41 cellular contexts compared by ENCODE assay signal in the genomic region with DNA sequence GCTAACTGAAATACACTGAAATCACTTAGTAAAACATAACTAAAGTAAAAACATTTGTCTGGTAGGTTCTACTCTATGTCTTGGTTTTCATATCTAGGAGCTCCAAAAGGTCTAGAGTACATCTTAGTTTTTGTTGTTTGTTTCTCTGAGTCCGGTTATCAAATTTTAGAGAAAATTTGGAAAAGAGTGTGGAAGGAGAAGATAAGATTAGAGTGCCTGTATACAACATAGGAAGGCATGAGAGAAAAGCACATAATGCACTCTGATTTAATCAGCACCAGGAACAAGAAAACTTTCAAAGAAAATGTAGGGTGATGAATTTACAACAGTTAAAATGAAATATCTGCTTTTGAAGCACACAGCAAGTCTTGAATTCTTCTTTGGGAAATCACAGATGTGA.
"Had no signal": no experiment of that assay in that cellular context is flagged by ENCODE, and none has a peak within 500 bp of the region (broad histone marks: within the 10 kb centered on the region; RNA-seq: fewer than 3 reads in every experiment).

No MANE protein-coding gene starts in this region.

- H3K4me3 ChIP-seq: adrenal gland, body of pancreas, cardiac muscle cell had no signal

- H3K27me3 ChIP-seq: adrenal gland, body of pancreas, cardiac muscle cell had no signal

- H3K27me3 Mint-ChIP-seq: activated CD4-positive, alpha-beta memory T cell treated with anti-CD3 and anti-CD28 coated beads, Interleukin-2, amount 10 ng/mL, durations not matched to agents 7 days and 5 days; activated CD4-positive, alpha-beta T cell treated with anti-CD3 and anti-CD28 coated beads for 36 hours; activated CD4-positive, alpha-beta T cell treated with anti-CD3 and anti-CD28 coated beads, Interleukin-2, amount 10 ng/mL, durations not matched to agents 7 days and 5 days; activated CD8-positive, alpha-beta memory T cell treated with anti-CD3 and anti-CD28 coated beads, Interleukin-2, amount 10 ng/mL, durations not matched to agents 7 days and 5 days; activated naive CD8-positive, alpha-beta T cell treated with anti-CD3 and anti-CD28 coated beads for 36 hours; activated T-helper 17 cell treated with anti-CD3 and anti-CD28 coated beads, Interleukin-2, amount 50 U/mL, for 72 hours; central memory CD8-positive, alpha-beta T cell had no signal

- H3K9me3 Mint-ChIP-seq: activated CD4-positive, alpha-beta T cell treated with anti-CD3 and anti-CD28 coated beads, Interleukin-2, amount 10 ng/mL, durations not matched to agents 7 days and 5 days; activated T-helper 1 cell treated with anti-CD3 and anti-CD28 coated beads, Interleukin-12 subunit alpha, Interleukin-12 subunit beta, Interleukin-2, Interleukin-4 antibody, amounts not matched to agents 30 ng/mL and 10 ng/mL and 1 ng/mL, durations not matched to agents 14 hours and 24 hours and 36 hours; T-helper 1 cell treated with Interleukin-12 subunit alpha and Interleukin-12 subunit beta and Interleukin-4 antibody, amounts not matched to agents 30 μg/mL and 1 μg/mL, for 36 hours; T-helper 2 cell treated with Interferon-gamma antibody and Interleukin-4, amounts not matched to agents 5 μg/mL and 100 μg/mL, for 36 hours had no signal

- H3K4me1 ChIP-seq: adrenal gland, body of pancreas had no signal

- H3K27ac Mint-ChIP-seq: activated CD4-positive, alpha-beta memory T cell treated with anti-CD3 and anti-CD28 coated beads, Interleukin-2, amount 10 ng/mL, durations not matched to agents 7 days and 5 days; activated CD4-positive, alpha-beta T cell treated with anti-CD3 and anti-CD28 coated beads for 36 hours; activated CD4-positive, alpha-beta T cell treated with anti-CD3 and anti-CD28 coated beads, Interleukin-2, amount 10 ng/mL, durations not matched to agents 7 days and 5 days; activated CD8-positive, alpha-beta memory T cell treated with anti-CD3 and anti-CD28 coated beads, Interleukin-2, amount 10 ng/mL, durations not matched to agents 7 days and 5 days; activated CD8-positive, alpha-beta T cell treated with anti-CD3 and anti-CD28 coated beads, Interleukin-2, amount 10 ng/mL, durations not matched to agents 7 days and 5 days; activated naive CD4-positive, alpha-beta T cell treated with anti-CD3 and anti-CD28 coated beads for 36 hours; activated naive CD4-positive, alpha-beta T cell treated with anti-CD3 and anti-CD28 coated beads, Interleukin-2, amount 50 U/mL, for 72 hours; activated naive CD8-positive, alpha-beta T cell treated with anti-CD3 and anti-CD28 coated beads for 36 hours; activated T-cell treated with anti-CD3 and anti-CD28 coated beads, Interleukin-2, amount 50 U/mL, for 72 hours; activated T-helper 1 cell treated with anti-CD3 and anti-CD28 coated beads, Interleukin-12 subunit alpha, Interleukin-12 subunit beta, Interleukin-2, Interleukin-4 antibody, amounts not matched to agents 30 ng/mL and 10 ng/mL and 1 ng/mL, durations not matched to agents 14 hours and 24 hours and 36 hours; activated T-helper 17 cell treated with anti-CD3 and anti-CD28 coated beads, Interleukin-2, amount 50 U/mL, for 72 hours; T-helper 1 cell treated with Interleukin-12 subunit alpha and Interleukin-12 subunit beta and Interleukin-4 antibody, amounts not matched to agents 30 μg/mL and 1 μg/mL, for 36 hours; T-helper 2 cell treated with Interferon-gamma antibody and Interleukin-4, amounts not matched to agents 5 μg/mL and 100 μg/mL, for 36 hours; WTC11 had no signal

- ATAC-seq: activated CD4-positive, alpha-beta T cell treated with anti-CD3 and anti-CD28 coated beads for 36 hours; activated CD4-positive, CD25-positive, alpha-beta regulatory T cell treated with anti-CD3 and anti-CD28 coated beads, Interleukin-2, amount 50 U/mL, for 24 hours; activated CD8-positive, alpha-beta memory T cell treated with anti-CD3 and anti-CD28 coated beads, Interleukin-2, amount 10 ng/mL, durations not matched to agents 7 days and 5 days; activated CD8-positive, alpha-beta T cell treated with anti-CD3 and anti-CD28 coated beads, Interleukin-2, amount 10 ng/mL, durations not matched to agents 7 days and 5 days; activated naive CD4-positive, alpha-beta T cell treated with anti-CD3 and anti-CD28 coated beads, Interleukin-2, amount 50 U/mL, for 72 hours; activated T-cell treated with anti-CD3 and anti-CD28 coated beads, Interleukin-2, amount 50 U/mL, for 4 hours; activated T-cell treated with anti-CD3 and anti-CD28 coated beads, Interleukin-2, amount 50 U/mL, for 72 hours; activated T-helper 17 cell treated with anti-CD3 and anti-CD28 coated beads, Interleukin-2, amount 50 U/mL, for 72 hours; body of pancreas; WTC11 had no signal

- DNase-seq: activated CD4-positive, alpha-beta memory T cell treated with anti-CD3 and anti-CD28 coated beads, Interleukin-2, amount 10 ng/mL, durations not matched to agents 7 days and 5 days; activated CD4-positive, alpha-beta T cell treated with anti-CD3 and anti-CD28 coated beads for 1 hour; activated CD4-positive, alpha-beta T cell treated with anti-CD3 and anti-CD28 coated beads for 36 hours; activated CD4-positive, alpha-beta T cell treated with anti-CD3 and anti-CD28 coated beads for 48 hours; activated CD4-positive, alpha-beta T cell treated with anti-CD3 and anti-CD28 coated beads, Interleukin-2, amount 10 ng/mL, durations not matched to agents 7 days and 5 days; activated CD4-positive, alpha-beta T cell treated with anti-CD3 and anti-CD28 coated beads, Interleukin-2, amount 50 U/mL, for 48 hours; activated CD4-positive, CD25-positive, alpha-beta regulatory T cell; activated CD8-positive, alpha-beta memory T cell treated with anti-CD3 and anti-CD28 coated beads for 24 hours; activated CD8-positive, alpha-beta memory T cell treated with anti-CD3 and anti-CD28 coated beads, Interleukin-2, amount 10 ng/mL, durations not matched to agents 7 days and 5 days; activated CD8-positive, alpha-beta memory T cell treated with anti-CD3 and anti-CD28 coated beads, Interleukin-2, amount 50 U/mL, for 48 hours; activated CD8-positive, alpha-beta T cell treated with anti-CD3 and anti-CD28 coated beads, Interleukin-2, amount 10 ng/mL, durations not matched to agents 7 days and 5 days; activated effector memory CD4-positive, alpha-beta T cell treated with anti-CD3 and anti-CD28 coated beads, Interleukin-2, amount 50 U/mL, for 16 hours; activated gamma-delta T cell treated with Interleukin-2 at 50 U/mL for 16 hours; activated naive CD4-positive, alpha-beta T cell; activated naive CD4-positive, alpha-beta T cell treated with anti-CD3 and anti-CD28 coated beads for 36 hours; activated naive CD4-positive, alpha-beta T cell treated with anti-CD3 and anti-CD28 coated beads, Interleukin-2, amount 50 U/mL, for 16 hours; activated naive CD8-positive, alpha-beta T cell treated with anti-CD3 and anti-CD28 coated beads for 36 hours; activated T-cell treated with anti-CD3 and anti-CD28 coated beads, Interleukin-2, amount 50 U/mL, for 4 hours; activated T-cell treated with anti-CD3 and anti-CD28 coated beads, Interleukin-2, amount 50 U/mL, for 72 hours; adrenal gland; amniotic stem cell; aorta; body of pancreas; caudate nucleus; cerebellar nuclear complex; T-helper 1 cell; T-helper 2 cell; T-helper 9 cell; WERI-Rb-1 had no signal

- H3K36me3 ChIP-seq: adrenal gland, cardiac muscle cell, WERI-Rb-1 had no signal

- H3K4me1 Mint-ChIP-seq: activated CD4-positive, alpha-beta memory T cell treated with anti-CD3 and anti-CD28 coated beads, Interleukin-2, amount 10 ng/mL, durations not matched to agents 7 days and 5 days; activated CD4-positive, alpha-beta T cell treated with anti-CD3 and anti-CD28 coated beads for 36 hours; activated CD4-positive, alpha-beta T cell treated with anti-CD3 and anti-CD28 coated beads, Interleukin-2, amount 10 ng/mL, durations not matched to agents 7 days and 5 days; activated CD8-positive, alpha-beta memory T cell treated with anti-CD3 and anti-CD28 coated beads, Interleukin-2, amount 10 ng/mL, durations not matched to agents 7 days and 5 days; activated naive CD8-positive, alpha-beta T cell treated with anti-CD3 and anti-CD28 coated beads for 36 hours; activated T-helper 17 cell treated with anti-CD3 and anti-CD28 coated beads, Interleukin-2, amount 50 U/mL, for 72 hours; central memory CD8-positive, alpha-beta T cell had no signal

- H3K4me3 Mint-ChIP-seq: activated CD4-positive, alpha-beta memory T cell treated with anti-CD3 and anti-CD28 coated beads, Interleukin-2, amount 10 ng/mL, durations not matched to agents 7 days and 5 days; activated CD4-positive, alpha-beta T cell treated with anti-CD3 and anti-CD28 coated beads for 36 hours; activated CD4-positive, alpha-beta T cell treated with anti-CD3 and anti-CD28 coated beads, Interleukin-2, amount 10 ng/mL, durations not matched to agents 7 days and 5 days; activated CD8-positive, alpha-beta memory T cell treated with anti-CD3 and anti-CD28 coated beads, Interleukin-2, amount 10 ng/mL, durations not matched to agents 7 days and 5 days; activated CD8-positive, alpha-beta T cell treated with anti-CD3 and anti-CD28 coated beads, Interleukin-2, amount 10 ng/mL, durations not matched to agents 7 days and 5 days; activated naive CD4-positive, alpha-beta T cell treated with anti-CD3 and anti-CD28 coated beads for 36 hours; activated naive CD8-positive, alpha-beta T cell treated with anti-CD3 and anti-CD28 coated beads for 36 hours; activated T-cell treated with anti-CD3 and anti-CD28 coated beads, Interleukin-2, amount 50 U/mL, for 4 hours; activated T-cell treated with anti-CD3 and anti-CD28 coated beads, Interleukin-2, amount 50 U/mL, for 72 hours; activated T-helper 1 cell treated with anti-CD3 and anti-CD28 coated beads, Interleukin-12 subunit alpha, Interleukin-12 subunit beta, Interleukin-2, Interleukin-4 antibody, amounts not matched to agents 30 ng/mL and 10 ng/mL and 1 ng/mL, durations not matched to agents 14 hours and 24 hours and 36 hours; activated T-helper 17 cell treated with anti-CD3 and anti-CD28 coated beads, Interleukin-2, amount 50 U/mL, for 72 hours; central memory CD8-positive, alpha-beta T cell; T-helper 1 cell treated with Interleukin-12 subunit alpha and Interleukin-12 subunit beta and Interleukin-4 antibody, amounts not matched to agents 30 μg/mL and 1 μg/mL, for 36 hours; T-helper 2 cell treated with Interferon-gamma antibody and Interleukin-4, amounts not matched to agents 5 μg/mL and 100 μg/mL, for 36 hours; WTC11 had no signal

- H3K9me3 ChIP-seq: adrenal gland, body of pancreas had no signal

- H3K36me3 Mint-ChIP-seq: activated CD8-positive, alpha-beta memory T cell treated with anti-CD3 and anti-CD28 coated beads, Interleukin-2, amount 10 ng/mL, durations not matched to agents 7 days and 5 days; activated naive CD4-positive, alpha-beta T cell treated with anti-CD3 and anti-CD28 coated beads, Interleukin-2, amount 50 U/mL, for 72 hours; activated naive CD8-positive, alpha-beta T cell treated with anti-CD3 and anti-CD28 coated beads for 36 hours; WTC11 had no signal

- FAIRE-seq: astrocyte, bronchial epithelial cell, TTC549 had no signal

- H3K27ac ChIP-seq: adrenal gland, body of pancreas, cardiac muscle cell, WERI-Rb-1 had no signal
